Comparison of ENCODE assay signal across 28 cellular contexts in genomic region chr12:15038137-15038536, GRCh38.
DNase-seq lines count a peak whose midpoint lies in the region; ATAC-seq, FAIRE-seq and TF ChIP-seq lines count a peak whose summit lies in the region.
"Had no signal": no experiment of that assay in that cellular context is flagged by ENCODE, and none has a peak within 500 bp of the region (broad histone marks: within the 10 kb centered on the region; RNA-seq: fewer than 3 reads in every experiment).

No MANE protein-coding gene starts in this region.

- no peaks in the 10 kb centered on the region for H3K36me3 ChIP-seq in kidney (ENCODE audit: control insufficient read depth in 1 of 2, insufficient read depth in 2 of 2, low read length in 2 of 2)

- no peak overlapping the region for H3K9ac ChIP-seq in kidney (ENCODE audit: low read length in 2 of 2)
- H3K9ac ChIP-seq: KMS-11 had no signal

- POLR2A ChIA-PET in activated CD8-positive, alpha-beta T cell treated with anti-CD3 and anti-CD28 coated beads, Interleukin-2, amount 10 ng/mL, durations not matched to agents 7 days and 5 days (lab: Charles Lee): no interaction called here
- POLR2A ChIA-PET in activated CD8-positive, alpha-beta T cell treated with anti-CD3 and anti-CD28 coated beads for 36 hours (lab: Charles Lee): no interaction called here

- TF ChIP-seq CTCF in activated CD8-positive, alpha-beta T cell treated with anti-CD3 and anti-CD28 coated beads for 36 hours (IDR thresholded peaks at IDR 0.05): no peak
- TF ChIP-seq CTCF in kidney (IDR thresholded peaks at IDR 0.05; ENCODE audit: borderline replicate concordance, extremely low read depth, insufficient read depth) (no peak), type B pancreatic cell (conservative IDR thresholded peaks at IDR 0.05) (no peak)

- no peaks in the 10 kb centered on the region for H3K9me3 ChIP-seq in kidney (ENCODE audit: control insufficient read depth in 1 of 2, low read length in 2 of 2)

- no peak overlapping the region for H3K4me3 Mint-ChIP-seq in activated CD8-positive, alpha-beta T cell treated with anti-CD3 and anti-CD28 coated beads, Interleukin-2, amount 10 ng/mL, durations not matched to agents 7 days and 5 days
- H3K4me3 Mint-ChIP-seq in activated CD8-positive, alpha-beta T cell treated with anti-CD3 and anti-CD28 coated beads for 36 hours: no peak overlapping the region
- H3K4me3 Mint-ChIP-seq in type B pancreatic cell: no peak overlapping the region
- H3K4me3 Mint-ChIP-seq: B cell; CD8-positive, alpha-beta memory T cell; GM23338; IgD-negative memory B cell had no signal

- CTCF ChIA-PET in activated CD8-positive, alpha-beta T cell treated with anti-CD3 and anti-CD28 coated beads, Interleukin-2, amount 10 ng/mL, durations not matched to agents 7 days and 5 days (lab: Charles Lee): no interaction called here
- CTCF ChIA-PET in activated CD8-positive, alpha-beta T cell treated with anti-CD3 and anti-CD28 coated beads for 36 hours (lab: Charles Lee): interaction anchor here (1.1 kb wide), 1 partner anchor 183 kb away, joined by 4 read pairs; the partner anchor contains the start of gene RERG

- H3K27ac Mint-ChIP-seq in activated CD8-positive, alpha-beta T cell treated with anti-CD3 and anti-CD28 coated beads, Interleukin-2, amount 10 ng/mL, durations not matched to agents 7 days and 5 days: no peak overlapping the region
- H3K27ac Mint-ChIP-seq in activated CD8-positive, alpha-beta T cell treated with anti-CD3 and anti-CD28 coated beads for 36 hours: no peak overlapping the region
- H3K27ac Mint-ChIP-seq in type B pancreatic cell: peak overlapping the region; percentile 90
- H3K27ac Mint-ChIP-seq: B cell; CD8-positive, alpha-beta memory T cell had no signal

- no peak for FAIRE-seq in kidney (lab: Jason Lieb, UNC)
- FAIRE-seq: GM19239 had no signal

- intact Hi-C loops in activated CD8-positive, alpha-beta T cell treated with anti-CD3 and anti-CD28 coated beads for 36 hours (cut with micrococcal nuclease): no loop called here
- intact Hi-C loops in kidney (cut with DNase I): no loop called here

- H3K36me3 Mint-ChIP-seq in activated CD8-positive, alpha-beta T cell treated with anti-CD3 and anti-CD28 coated beads, Interleukin-2, amount 10 ng/mL, durations not matched to agents 7 days and 5 days (ENCODE audit: low read depth): no peaks in the 10 kb centered on the region
- no peaks in the 10 kb centered on the region for H3K36me3 Mint-ChIP-seq in activated CD8-positive, alpha-beta T cell treated with anti-CD3 and anti-CD28 coated beads for 36 hours (ENCODE audit: low read depth)
- peaks cover 10% of the 10 kb centered on the region for H3K36me3 Mint-ChIP-seq in type B pancreatic cell
- H3K36me3 Mint-ChIP-seq: CD8-positive, alpha-beta memory T cell had no signal

- peaks cover 3% of the 10 kb centered on the region for H3K4me1 Mint-ChIP-seq in activated CD8-positive, alpha-beta T cell treated with anti-CD3 and anti-CD28 coated beads, Interleukin-2, amount 10 ng/mL, durations not matched to agents 7 days and 5 days (ENCODE audit: low read depth)
- peaks cover 2% of the 10 kb centered on the region for H3K4me1 Mint-ChIP-seq in activated CD8-positive, alpha-beta T cell treated with anti-CD3 and anti-CD28 coated beads for 36 hours (ENCODE audit: low read depth)
- H3K4me1 Mint-ChIP-seq in type B pancreatic cell (ENCODE audit: unreplicated experiment): peaks cover 13% of the 10 kb centered on the region
- H3K4me1 Mint-ChIP-seq: B cell; CD8-positive, alpha-beta memory T cell had no signal

- no peak for DNase-seq in activated CD8-positive, alpha-beta T cell treated with anti-CD3 and anti-CD28 coated beads, Interleukin-2, amount 10 ng/mL, durations not matched to agents 7 days and 5 days
- no peak for DNase-seq in activated CD8-positive, alpha-beta T cell treated with anti-CD3 and anti-CD28 coated beads for 36 hours
- DNase-seq in RPMI8226 (peak; percentile 44), kidney (peak; percentile 21), type B pancreatic cell (ENCODE audit: extremely low spot score, unreplicated experiment) (no peak), kidney glomerular epithelial cell (lab: John Stamatoyannopoulos, UW) (no peak)
- DNase-seq: CD8-positive, alpha-beta memory T cell; DMS79 treated with DMSO at 0.1 percent for 48 hours; MM.1S; NCI-H1694; NCI-H2029 treated with DMSO at 0.1 percent for 48 hours; NCI-H446 treated with DMSO at 0.1 percent for 48 hours; NCI-H526; NCI-H82; NK-92 treated with Interleukin-12 subunit alpha and Interleukin-12 subunit beta, amount 100 ng/mL, for 24 hours; PC-9; SHP77 treated with DMSO at 0.1 percent for 48 hours had no signal

- H3K27me3 Mint-ChIP-seq in activated CD8-positive, alpha-beta T cell treated with anti-CD3 and anti-CD28 coated beads, Interleukin-2, amount 10 ng/mL, durations not matched to agents 7 days and 5 days (ENCODE audit: low read depth): no peaks in the 10 kb centered on the region
- H3K27me3 Mint-ChIP-seq in activated CD8-positive, alpha-beta T cell treated with anti-CD3 and anti-CD28 coated beads for 36 hours: peaks cover 2% of the 10 kb centered on the region
- H3K27me3 Mint-ChIP-seq in type B pancreatic cell: no peaks in the 10 kb centered on the region

- no peak overlapping the region for H3K4me3 ChIP-seq in kidney (ENCODE audit: low read length in 2 of 2)
- H3K4me3 ChIP-seq: GM23338, PC-9 had no signal

- ATAC-seq in activated CD8-positive, alpha-beta T cell treated with anti-CD3 and anti-CD28 coated beads, Interleukin-2, amount 10 ng/mL, durations not matched to agents 7 days and 5 days: peak; percentile 19
- no peak for ATAC-seq in activated CD8-positive, alpha-beta T cell treated with anti-CD3 and anti-CD28 coated beads for 36 hours
- no peak for ATAC-seq in HG02678 (IDR thresholded peaks at IDR 0.05; ENCODE audit: unreplicated experiment)
- ATAC-seq in GM21528 (IDR thresholded peaks at IDR 0.05; ENCODE audit: low FRiP score, unreplicated experiment): no peak
- ATAC-seq: GM23338, HCT116 had no signal

- H3K27ac ChIP-seq in kidney (ENCODE audit: low read depth in 2 of 2, low read length in 2 of 2): no peak overlapping the region
- H3K27ac ChIP-seq: 22Rv1, C4-2B, HL-60, KMS-11, PC-9 had no signal

- H3K4me1 ChIP-seq in kidney (ENCODE audit: control insufficient read depth in 1 of 2, insufficient read depth in 1 of 2, low read depth in 1 of 2, low read length in 2 of 2): peaks cover 0 to 4% of the 10 kb centered on the region in 2 donors

- no peaks in the 10 kb centered on the region for H3K9me3 Mint-ChIP-seq in activated CD8-positive, alpha-beta T cell treated with anti-CD3 and anti-CD28 coated beads, Interleukin-2, amount 10 ng/mL, durations not matched to agents 7 days and 5 days (ENCODE audit: insufficient read depth)
- no peaks in the 10 kb centered on the region for H3K9me3 Mint-ChIP-seq in activated CD8-positive, alpha-beta T cell treated with anti-CD3 and anti-CD28 coated beads for 36 hours
- peaks cover 16% of the 10 kb centered on the region for H3K9me3 Mint-ChIP-seq in type B pancreatic cell
- H3K9me3 Mint-ChIP-seq: CD8-positive, alpha-beta memory T cell; GM23338 had no signal

Comparison
In these comparisons a context has a peak if more than half of its experiments do, and no peak if none do; other contexts are left out.
1. DNase-seq: peak in RPMI8226 (single experiment) and kidney (single experiment); none in activated CD8-positive, alpha-beta T cell treated with anti-CD3 and anti-CD28 coated beads, Interleukin-2, amount 10 ng/mL, durations not matched to agents 7 days and 5 days (single experiment), activated CD8-positive, alpha-beta T cell treated with anti-CD3 and anti-CD28 coated beads for 36 hours (single experiment), type B pancreatic cell (single experiment) and kidney glomerular epithelial cell (single experiment).